In genomic region chr1:23628951-23629387, GRCh38 we compare ENCODE assay signal across 16 cellular contexts.
A peak's percentile ranks its signal among the peaks of the same experiment; 100 is the strongest.
DNase-seq lines count a peak whose midpoint lies in the region; ATAC-seq and TF ChIP-seq lines count a peak whose summit lies in the region.
"Had no signal": no experiment of that assay in that cellular context is flagged by ENCODE, and none has a peak within 500 bp of the region (broad histone marks: within the 10 kb centered on the region; RNA-seq: fewer than 3 reads in every experiment).

No MANE protein-coding gene starts in this region.

- DNase-seq in CD14-positive monocyte (ENCODE audit: low spot score) (no peak), WTC11 (ENCODE audit: low spot score) (no peak), mesothelial cell of epicardium (ENCODE audit: low spot score in 2 of 2, unreplicated experiment in 2 of 2) (no peak), stomach (no peak), mesenteric fat pad (ENCODE audit: low spot score) (no peak)
- DNase-seq in CD8-positive, alpha-beta memory T cell = no peak
- DNase-seq: C1 segment of cervical spinal cord; EL; left ventricle myocardium inferior; NCI-H187; NCI-H446 treated with DMSO at 0.1 percent for 48 hours; stimulated activated CD4-positive, alpha-beta T cell treated with anti-CD3 and anti-CD28 coated beads, Interleukin-15, amount 100 ng/mL, for 24 hours had no signal

- H3K9me3 ChIP-seq in CD8-positive, alpha-beta memory T cell (ENCODE audit: low read length) = no peaks in the 10 kb centered on the region
- no peaks in the 10 kb centered on the region for H3K9me3 ChIP-seq in stomach
- H3K9me3 ChIP-seq: HAP-1, left ventricle myocardium inferior, suprapubic skin had no signal

- no peak for TF ChIP-seq EP300 in stomach (IDR thresholded peaks at IDR 0.05)

- H3K36me3 Mint-ChIP-seq in CD14-positive monocyte (no peaks in the 10 kb centered on the region), WTC11 (no peaks in the 10 kb centered on the region), mesothelial cell of epicardium (no peaks in the 10 kb centered on the region)
- H3K36me3 Mint-ChIP-seq in CD8-positive, alpha-beta memory T cell = peaks cover 0 to 2% (median 0%) of the 10 kb centered on the region in 3 donors
- H3K36me3 Mint-ChIP-seq: natural killer cell treated with Interleukin-12 subunit alpha and Interleukin-12 subunit beta and Interleukin-15 and Interleukin-18, amount 100 ng/mL, for 72 hours had no signal

- no peak for TF ChIP-seq POLR2A in stomach (IDR thresholded peaks at IDR 0.05)

- CTCF ChIA-PET in CD8-positive, alpha-beta memory T cell (lab: Charles Lee) = interaction anchor here (0.8 kb wide), 1 partner anchor 8 kb away, joined by 3 read pairs; no protein-coding TSS in a partner anchor
- CTCF ChIA-PET in WTC11 (lab: Charles Lee) = interaction anchor here (3.2 kb wide), 1 partner anchor 9 kb away, joined by 24 read pairs; no protein-coding TSS in a partner anchor

- peak overlapping the region; percentile 15 for H3K4me3 ChIP-seq in CD8-positive, alpha-beta memory T cell (ENCODE audit: low read length)
- H3K4me3 ChIP-seq in stomach = no peak overlapping the region
- H3K4me3 ChIP-seq: HAP-1, left ventricle myocardium inferior, suprapubic skin had no signal

- intact Hi-C loops in CD14-positive monocyte (cut with micrococcal nuclease) = no loop called here
- intact Hi-C loops in stomach (cut with DNase I; ENCODE audit: low total_unique reads) = no loop called here

- H3K4me1 Mint-ChIP-seq in CD14-positive monocyte (peaks cover 2% of the 10 kb centered on the region), WTC11 (peaks cover 18% of the 10 kb centered on the region), mesothelial cell of epicardium (peaks cover 17% of the 10 kb centered on the region)
- peaks cover 21 to 39% (median 30%) of the 10 kb centered on the region in 3 donors for H3K4me1 Mint-ChIP-seq in CD8-positive, alpha-beta memory T cell

- no peak overlapping the region for H3K4me3 Mint-ChIP-seq in CD14-positive monocyte
- peak overlapping the region in 5 of 7 donors; percentile 12 to 75 (median 49) for H3K4me3 Mint-ChIP-seq in CD8-positive, alpha-beta memory T cell
- H3K4me3 Mint-ChIP-seq in WTC11 = no peak overlapping the region
- no peak overlapping the region for H3K4me3 Mint-ChIP-seq in mesothelial cell of epicardium
- H3K4me3 Mint-ChIP-seq: natural killer cell treated with Interleukin-12 subunit alpha and Interleukin-12 subunit beta and Interleukin-15 and Interleukin-18, amount 100 ng/mL, for 72 hours had no signal

- H3K36me3 ChIP-seq in CD8-positive, alpha-beta memory T cell (ENCODE audit: insufficient read depth, low read length) = no peaks in the 10 kb centered on the region
- H3K36me3 ChIP-seq in stomach = no peaks in the 10 kb centered on the region
- H3K36me3 ChIP-seq: HAP-1, left ventricle myocardium inferior, suprapubic skin had no signal

- H3K27ac ChIP-seq in CD8-positive, alpha-beta memory T cell (ENCODE audit: low read depth, low read length) = no peak overlapping the region
- no peak overlapping the region for H3K27ac ChIP-seq in stomach
- H3K27ac ChIP-seq: left ventricle myocardium inferior, suprapubic skin had no signal

- ATAC-seq in WTC11 = peak; percentile 22; the same call in 1 of the 2 replicates
- ATAC-seq in GM19328 (IDR thresholded peaks at IDR 0.05; ENCODE audit: unreplicated experiment) = no peak
- ATAC-seq: natural killer cell treated with Interleukin-12 subunit alpha and Interleukin-12 subunit beta and Interleukin-15 and Interleukin-18, amount 100 ng/mL, for 72 hours had no signal

- WGBS in stomach, 5 donors = 71 to 82% (median 74%) methylated on average over 7 to 8 of the region's 8 CpGs

- H3K27me3 Mint-ChIP-seq in CD14-positive monocyte (ENCODE audit: low read depth in 3 of 3) (peaks cover 11 to 13% (median 11%) of the 10 kb centered on the region in 3 donors), WTC11 (ENCODE audit: low read depth) (peaks cover 4% of the 10 kb centered on the region), mesothelial cell of epicardium (ENCODE audit: low read depth) (no peaks in the 10 kb centered on the region)
- H3K27me3 Mint-ChIP-seq in CD8-positive, alpha-beta memory T cell = no peaks in the 10 kb centered on the region

- no peaks in the 10 kb centered on the region for H3K27me3 ChIP-seq in CD8-positive, alpha-beta memory T cell (ENCODE audit: insufficient read depth, low read length, poor library complexity, severe bottlenecking)
- no peaks in the 10 kb centered on the region for H3K27me3 ChIP-seq in stomach
- H3K27me3 ChIP-seq: suprapubic skin had no signal

- H3K27ac Mint-ChIP-seq in CD14-positive monocyte = peak overlapping the region in 4 of 7 donors; percentile 0 to 65 (median 40)
- H3K27ac Mint-ChIP-seq in CD8-positive, alpha-beta memory T cell = peak overlapping the region; percentile 1 to 85 (median 16)
- peak overlapping the region; percentile 71; the same call in 1 of the 2 replicates for H3K27ac Mint-ChIP-seq in WTC11
- H3K27ac Mint-ChIP-seq in mesothelial cell of epicardium = peak overlapping the region; percentile 31
- H3K27ac Mint-ChIP-seq: natural killer cell treated with Interleukin-12 subunit alpha and Interleukin-12 subunit beta and Interleukin-15 and Interleukin-18, amount 100 ng/mL, for 72 hours had no signal

- H3K9me3 Mint-ChIP-seq in CD14-positive monocyte (peaks cover 0 to 3% (median 0%) of the 10 kb centered on the region in 7 donors), WTC11 (peaks cover 15% of the 10 kb centered on the region), mesothelial cell of epicardium (no peaks in the 10 kb centered on the region)
- peaks cover 0 to 1% (median 0%) of the 10 kb centered on the region in 5 donors for H3K9me3 Mint-ChIP-seq in CD8-positive, alpha-beta memory T cell
- H3K9me3 Mint-ChIP-seq: natural killer cell treated with Interleukin-12 subunit alpha and Interleukin-12 subunit beta and Interleukin-15 and Interleukin-18, amount 100 ng/mL, for 72 hours had no signal

- TF ChIP-seq CTCF in CD14-positive monocyte (IDR thresholded peaks at IDR 0.05) = no peak
- no peak for TF ChIP-seq CTCF in WTC11 (IDR thresholded peaks at IDR 0.05)
- no peak for TF ChIP-seq CTCF in mesothelial cell of epicardium (IDR thresholded peaks at IDR 0.05; ENCODE audit: unreplicated experiment)
- TF ChIP-seq CTCF in stomach (IDR thresholded peaks at IDR 0.05) = no peak

- POLR2A ChIA-PET in CD8-positive, alpha-beta memory T cell (lab: Charles Lee) = interaction anchor here (1.0 kb wide), 1 partner anchor 8 kb away, joined by 3 read pairs; no protein-coding TSS in a partner anchor
- POLR2A ChIA-PET in WTC11 (lab: Charles Lee) = no interaction called here

- H3K4me1 ChIP-seq in CD8-positive, alpha-beta memory T cell (ENCODE audit: insufficient read depth, low read length) = peaks cover 26% of the 10 kb centered on the region
- peaks cover 0 to 8% (median 0%) of the 10 kb centered on the region in 4 donors for H3K4me1 ChIP-seq in stomach
- H3K4me1 ChIP-seq: HAP-1, left ventricle myocardium inferior, suprapubic skin had no signal

TF ChIP-seq in WTC11, 78 proteins besides CTCF, POLR2A, EP300 and RAD21:
- TF ChIP-seq CREB1 (CRISPR knock-in tag; IDR thresholded peaks at IDR 0.05) (no peak), E2F1 (CRISPR knock-in tag; IDR thresholded peaks at IDR 0.05) (no peak)

Comparison
In these comparisons a context has a peak if more than half of its experiments do, and no peak if none do; other contexts are left out.
1. H3K27ac Mint-ChIP-seq: peak in every context shown above with its lines; median percentile 71 in WTC11; 40 in CD14-positive monocyte; 31 in mesothelial cell of epicardium; 16 in CD8-positive, alpha-beta memory T cell.
2. H3K4me3 Mint-ChIP-seq: peak in CD8-positive, alpha-beta memory T cell (5 of 7); none in CD14-positive monocyte (0 of 2), WTC11 (single experiment) and mesothelial cell of epicardium (single experiment).